20 cellular contexts compared by ENCODE assay signal in genomic region chr1:23419180-23419579, GRCh38. TPM values are rescaled to one million over a fixed set of nuclear protein-coding genes. Genes with fewer than 3 reads are reported as not detected.
DNase-seq lines count a peak whose midpoint lies in the region; ATAC-seq and TF ChIP-seq lines count a peak whose summit lies in the region.
"Had no signal": no experiment of that assay in that cellular context is flagged by ENCODE, and none has a peak within 500 bp of the region (broad histone marks: within the 10 kb centered on the region; RNA-seq: fewer than 3 reads in every experiment).

No MANE protein-coding gene starts in this region.

- no peaks in the 10 kb centered on the region for H3K27me3 ChIP-seq in skeletal muscle tissue (ENCODE audit: control insufficient read depth in 3 of 3, insufficient read depth in 3 of 3, low read length in 3 of 3)
- H3K27me3 ChIP-seq: Peyer's patch had no signal

- peaks cover 44 to 64% (median 51%) of the 10 kb centered on the region in 3 donors for H3K4me1 ChIP-seq in skeletal muscle tissue (ENCODE audit: control insufficient read depth in 3 of 3, insufficient read depth in 3 of 3, low read length in 3 of 3)

- H3K27ac Mint-ChIP-seq in activated CD4-positive, alpha-beta T cell treated with anti-CD3 and anti-CD28 coated beads, Interleukin-2, amount 10 ng/mL, durations not matched to agents 7 days and 5 days = peak overlapping the region; percentile 25
- no peak overlapping the region for H3K27ac Mint-ChIP-seq in activated CD4-positive, alpha-beta T cell treated with anti-CD3 and anti-CD28 coated beads, Interleukin-2, amount 10 ng/mL, durations not matched to agents 24 days and 14 days
- H3K27ac Mint-ChIP-seq in WTC11 = no peak overlapping the region

- H3K27ac ChIP-seq in skeletal muscle tissue (ENCODE audit: low read depth, low read length) = peak overlapping the region; percentile 36
- H3K27ac ChIP-seq: Peyer's patch had no signal

- ATAC-seq in WTC11 = peak; percentile 46
- ATAC-seq: GM12878 had no signal

- no peaks in the 10 kb centered on the region for H3K36me3 Mint-ChIP-seq in activated CD4-positive, alpha-beta T cell treated with anti-CD3 and anti-CD28 coated beads, Interleukin-2, amount 10 ng/mL, durations not matched to agents 7 days and 5 days (ENCODE audit: low read depth)
- peaks cover 4% of the 10 kb centered on the region for H3K36me3 Mint-ChIP-seq in activated CD4-positive, alpha-beta T cell treated with anti-CD3 and anti-CD28 coated beads, Interleukin-2, amount 10 ng/mL, durations not matched to agents 24 days and 14 days (ENCODE audit: low read depth)
- H3K36me3 Mint-ChIP-seq in WTC11 = no peaks in the 10 kb centered on the region

- H3K27me3 Mint-ChIP-seq in activated CD4-positive, alpha-beta T cell treated with anti-CD3 and anti-CD28 coated beads, Interleukin-2, amount 10 ng/mL, durations not matched to agents 7 days and 5 days = peaks cover 6% of the 10 kb centered on the region
- peaks cover 9% of the 10 kb centered on the region for H3K27me3 Mint-ChIP-seq in activated CD4-positive, alpha-beta T cell treated with anti-CD3 and anti-CD28 coated beads, Interleukin-2, amount 10 ng/mL, durations not matched to agents 24 days and 14 days
- peaks cover 97% of the 10 kb centered on the region for H3K27me3 Mint-ChIP-seq in WTC11 (ENCODE audit: low read depth)

- no peaks in the 10 kb centered on the region for H3K9me3 ChIP-seq in skeletal muscle tissue (ENCODE audit: control insufficient read depth in 3 of 3, low read length in 3 of 3)
- H3K9me3 ChIP-seq: Peyer's patch had no signal

- POLR2A ChIA-PET in activated CD4-positive, alpha-beta T cell treated with anti-CD3 and anti-CD28 coated beads, Interleukin-2, amount 10 ng/mL, durations not matched to agents 7 days and 5 days (lab: Charles Lee) = no interaction called here
- POLR2A ChIA-PET in WTC11 (lab: Charles Lee) = no interaction called here

- H3K9ac ChIP-seq in skeletal muscle tissue (ENCODE audit: low read depth in 1 of 3, low read length in 3 of 3) = no peak overlapping the region

- no peak overlapping the region for H3K4me3 Mint-ChIP-seq in activated CD4-positive, alpha-beta T cell treated with anti-CD3 and anti-CD28 coated beads, Interleukin-2, amount 10 ng/mL, durations not matched to agents 7 days and 5 days
- H3K4me3 Mint-ChIP-seq in activated CD4-positive, alpha-beta T cell treated with anti-CD3 and anti-CD28 coated beads, Interleukin-2, amount 10 ng/mL, durations not matched to agents 24 days and 14 days = no peak overlapping the region
- no peak overlapping the region for H3K4me3 Mint-ChIP-seq in WTC11

- TF ChIP-seq CTCF in WTC11 (IDR thresholded peaks at IDR 0.05) = no peak

- DNase-seq in activated CD4-positive, alpha-beta T cell treated with anti-CD3 and anti-CD28 coated beads, Interleukin-2, amount 10 ng/mL, durations not matched to agents 7 days and 5 days = no peak
- no peak for DNase-seq in activated CD4-positive, alpha-beta T cell treated with anti-CD3 and anti-CD28 coated beads, Interleukin-2, amount 10 ng/mL, durations not matched to agents 24 days and 14 days
- peak; percentile 63 for DNase-seq in WTC11 (ENCODE audit: low spot score)
- peak; percentile 63 for DNase-seq in iPS-NIHi7 (ENCODE audit: extremely low spot score)
- DNase-seq in NCI-H774 (lab: John Stamatoyannopoulos, UW) = no peak
- DNase-seq in ACHN = no peak
- DNase-seq in NCI-H128 (lab: John Stamatoyannopoulos, UW; ENCODE audit: unreplicated experiment) = no peak
- DNase-seq: C1 segment of cervical spinal cord, DMS53, GOT3, KG1, NCI-H1092 treated with DMSO at 0.1 percent for 48 hours, NCI-H187, NCI-H446, NCI-H748 treated with DMSO at 0.1 percent for 48 hours, Peyer's patch, SHP77 had no signal

- CTCF ChIA-PET in activated CD4-positive, alpha-beta T cell treated with anti-CD3 and anti-CD28 coated beads, Interleukin-2, amount 10 ng/mL, durations not matched to agents 7 days and 5 days (lab: Charles Lee) = interaction anchor here (0.6 kb wide), 1 partner anchor 72 kb away, joined by 3 read pairs; no protein-coding TSS in a partner anchor
- CTCF ChIA-PET in WTC11 (lab: Charles Lee) = no interaction called here

- H3K9me3 Mint-ChIP-seq in activated CD4-positive, alpha-beta T cell treated with anti-CD3 and anti-CD28 coated beads, Interleukin-2, amount 10 ng/mL, durations not matched to agents 7 days and 5 days = no peaks in the 10 kb centered on the region
- H3K9me3 Mint-ChIP-seq in activated CD4-positive, alpha-beta T cell treated with anti-CD3 and anti-CD28 coated beads, Interleukin-2, amount 10 ng/mL, durations not matched to agents 24 days and 14 days = no peaks in the 10 kb centered on the region
- no peaks in the 10 kb centered on the region for H3K9me3 Mint-ChIP-seq in WTC11

- H3K4me3 ChIP-seq in skeletal muscle tissue (ENCODE audit: low read length in 3 of 3) = no peak overlapping the region
- H3K4me3 ChIP-seq: GM12878, Peyer's patch had no signal

- intact Hi-C loops in activated CD4-positive, alpha-beta T cell treated with anti-CD3 and anti-CD28 coated beads, Interleukin-2, amount 10 ng/mL, durations not matched to agents 24 days and 14 days (cut with micrococcal nuclease) = no loop called here

- in situ Hi-C loops in ACHN (cut with HindIII; ENCODE audit: low pct_ligation_motif_present, low pct_unique_long_range_greater_than_20kb, low sequenced_read_pairs) = no loop called here

- peaks cover 43% of the 10 kb centered on the region for H3K4me1 Mint-ChIP-seq in activated CD4-positive, alpha-beta T cell treated with anti-CD3 and anti-CD28 coated beads, Interleukin-2, amount 10 ng/mL, durations not matched to agents 7 days and 5 days
- peaks cover 27% of the 10 kb centered on the region for H3K4me1 Mint-ChIP-seq in activated CD4-positive, alpha-beta T cell treated with anti-CD3 and anti-CD28 coated beads, Interleukin-2, amount 10 ng/mL, durations not matched to agents 24 days and 14 days
- H3K4me1 Mint-ChIP-seq in WTC11 = peaks cover 6% of the 10 kb centered on the region

- peaks cover 17 to 31% (median 18%) of the 10 kb centered on the region in 3 donors for H3K36me3 ChIP-seq in skeletal muscle tissue (ENCODE audit: control insufficient read depth in 3 of 3, insufficient read depth in 3 of 3, low read length in 3 of 3)

TF ChIP-seq in WTC11, 78 proteins besides CTCF, POLR2A, EP300 and RAD21 (continues in another document):
- TF ChIP-seq ZNF423 (CRISPR knock-in tag; IDR thresholded peaks at IDR 0.05) (peak; percentile 8; the same call in 1 of the 2 replicates), PREB (CRISPR knock-in tag; IDR thresholded peaks at IDR 0.05; ENCODE audit: borderline replicate concordance) (no peak), PRRX2 (CRISPR knock-in tag; IDR thresholded peaks at IDR 0.05) (no peak), USF2 (CRISPR knock-in tag; IDR thresholded peaks at IDR 0.05) (no peak), ZNF281 (CRISPR knock-in tag; IDR thresholded peaks at IDR 0.05) (no peak)

RNA-seq across cellular contexts. Expression of gene TCEA3, which starts 5.4 kb away (rescaled TPM):
- 10 to 100 TPM; 18.3 to 19.5 TPM for total RNA-seq in activated CD4-positive, alpha-beta T cell treated with anti-CD3 and anti-CD28 coated beads, Interleukin-2, amount 10 ng/mL, durations not matched to agents 7 days and 5 days
- 6.7 and 7.8 TPM in 2 replicates for total RNA-seq in activated CD4-positive, alpha-beta T cell treated with anti-CD3 and anti-CD28 coated beads, Interleukin-2, amount 10 ng/mL, durations not matched to agents 24 days and 14 days
- total RNA-seq in WTC11 (2021) (0.37 to 0.89 TPM (median 0.73 TPM) in 3 replicates), skeletal muscle tissue (314 TPM)
- total RNA-seq: A172 had no signal

RNA-seq across cellular contexts. Expression of gene ZNF436, which starts 49.5 kb away (rescaled TPM):
- 1 to 10 TPM; 6.7 to 8.1 TPM for total RNA-seq in activated CD4-positive, alpha-beta T cell treated with anti-CD3 and anti-CD28 coated beads, Interleukin-2, amount 10 ng/mL, durations not matched to agents 7 days and 5 days
- 5.2 TPM in 2 replicates for total RNA-seq in activated CD4-positive, alpha-beta T cell treated with anti-CD3 and anti-CD28 coated beads, Interleukin-2, amount 10 ng/mL, durations not matched to agents 24 days and 14 days
- total RNA-seq in WTC11 (2021) (1.3 to 1.7 TPM (median 1.6 TPM) in 3 replicates), skeletal muscle tissue (67.3 TPM)

Comparison
In these comparisons a context has a peak if more than half of its experiments do, and no peak if none do; other contexts are left out.
1. DNase-seq: peak in WTC11 (single experiment) and iPS-NIHi7 (single experiment); none in activated CD4-positive, alpha-beta T cell treated with anti-CD3 and anti-CD28 coated beads, Interleukin-2, amount 10 ng/mL, durations not matched to agents 7 days and 5 days (single experiment), activated CD4-positive, alpha-beta T cell treated with anti-CD3 and anti-CD28 coated beads, Interleukin-2, amount 10 ng/mL, durations not matched to agents 24 days and 14 days (single experiment), NCI-H774 (single experiment), ACHN (single experiment) and NCI-H128 (single experiment).
2. RNA of gene TCEA3, which starts 5.4 kb away (total RNA-seq): 314 TPM in skeletal muscle tissue (single experiment); 18.3 to 19.5 TPM in activated CD4-positive, alpha-beta T cell treated with anti-CD3 and anti-CD28 coated beads, Interleukin-2, amount 10 ng/mL, durations not matched to agents 7 days and 5 days, 6.7 to 7.8 TPM in activated CD4-positive, alpha-beta T cell treated with anti-CD3 and anti-CD28 coated beads, Interleukin-2, amount 10 ng/mL, durations not matched to agents 24 days and 14 days and 0.37 to 0.89 TPM in WTC11; every median in the first group is over 10 times any median in the second.